Comparison of ENCODE assay signal across 9 cellular contexts in the genomic region with DNA sequence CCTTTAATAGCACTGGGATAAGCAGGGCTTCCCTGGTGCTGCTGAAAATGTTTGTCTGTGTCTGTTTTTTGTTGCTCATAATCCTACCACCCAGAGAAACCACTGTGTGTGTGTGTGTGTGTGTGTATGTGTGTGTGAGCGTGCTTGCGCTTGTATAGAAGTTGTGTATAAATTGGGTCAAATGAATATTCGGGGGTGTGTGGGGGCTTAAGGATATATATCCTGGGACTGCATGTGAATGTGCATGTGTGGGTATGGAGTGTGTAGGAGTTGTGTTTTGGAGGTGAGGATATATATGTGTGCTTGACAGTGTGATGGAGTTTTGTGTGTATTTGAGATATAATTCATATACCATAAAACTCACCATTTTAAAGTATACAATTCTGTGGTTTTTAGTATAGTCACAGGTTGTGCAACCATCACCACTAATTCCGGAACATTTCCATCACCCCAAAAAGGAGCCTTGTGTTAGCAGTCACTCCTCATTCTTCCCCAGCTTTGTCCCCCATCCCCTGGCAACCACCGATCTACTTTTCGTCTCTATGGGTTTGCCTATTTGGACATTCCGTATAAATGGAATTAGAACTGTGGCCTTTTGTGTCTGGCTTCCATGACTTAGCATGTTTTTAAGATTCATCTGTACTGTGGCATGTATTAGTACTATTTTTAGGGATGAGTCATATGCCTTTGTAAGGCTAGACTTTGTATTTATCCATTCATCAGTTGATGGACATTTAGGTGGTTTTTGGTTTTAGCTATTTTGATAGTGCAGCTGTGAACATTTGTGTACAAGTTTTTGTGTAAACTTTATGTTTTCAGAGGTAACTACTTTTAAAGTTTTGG. TPM values are rescaled to one million over a fixed set of nuclear protein-coding genes. Genes with fewer than 3 reads are reported as not detected.
DNase-seq lines count a peak whose midpoint lies in the region; ATAC-seq, FAIRE-seq and TF ChIP-seq lines count a peak whose summit lies in the region.
"Had no signal": no experiment of that assay in that cellular context is flagged by ENCODE, and none has a peak within 500 bp of the region (broad histone marks: within the 10 kb centered on the region; RNA-seq: fewer than 3 reads in every experiment).

No MANE protein-coding gene starts in this region.

- CTCF ChIA-PET in A549 (lab: Yijun Ruan, JAX): interaction anchor here (1.3 kb wide), 4 partner anchors 31 to 248 kb away, joined by 3 to 4 read pairs (median 3); no protein-coding TSS in a partner anchor

- H3K36me3 Mint-ChIP-seq in brain: peaks cover 23% of the 10 kb centered on the region
- H3K36me3 Mint-ChIP-seq in natural killer cell: no peaks in the 10 kb centered on the region

- 93% methylated on average over 7 of the region's 7 CpGs for WGBS in A549 (ENCODE audit: missing lambda C conversion rate)

- H3K4me3 ChIP-seq in A549: no peak overlapping the region

- no peak for TF ChIP-seq POLR2A in A549 (IDR thresholded peaks at IDR 0.05; ENCODE audit: low read length)

- no peak overlapping the region for H3K27ac ChIP-seq in A549

- intact Hi-C loops in natural killer cell (cut with micrococcal nuclease): no loop called here

- peak overlapping the region in 2 of 5 experiments; percentile 17 to 62 for H3K4me3 Mint-ChIP-seq in brain
- H3K4me3 Mint-ChIP-seq in natural killer cell: no peak overlapping the region

- DNase-seq in A549 (ENCODE audit: low read depth in 1 of 2, low spot score in 1 of 2) (peak in 1 of 2 experiments; percentile 14), HS-27A (ENCODE audit: low read depth) (peak; percentile 14), lung microvascular endothelial cell (ENCODE audit: low read depth in 2 of 2) (peak; percentile 31 to 68), natural killer cell (no peak)
- DNase-seq: NCI-H1694 treated with DMSO at 0.1 percent for 48 hours had no signal

- no peak for FAIRE-seq in A549 (lab: Jason Lieb, UNC)

- peaks cover 58% of the 10 kb centered on the region for H3K4me1 Mint-ChIP-seq in brain
- H3K4me1 Mint-ChIP-seq in natural killer cell: peaks cover 0 to 10% of the 10 kb centered on the region in 2 donors

- TF ChIP-seq CTCF in A549 (IDR thresholded peaks at IDR 0.05) (no peak), brain (conservative IDR thresholded peaks at IDR 0.05) (no peak), natural killer cell (IDR thresholded peaks at IDR 0.05) (no peak)

- POLR2A ChIA-PET in A549 (lab: Yijun Ruan, JAX): no interaction called here

- 0 out of 3 replicates have a peak overlapping the region, but pooled peaks have one; percentile 16 for H3K4me2 ChIP-seq in A549

- no peak for TF ChIP-seq EP300 in A549 (IDR thresholded peaks at IDR 0.05)

- H3K9me3 Mint-ChIP-seq in brain (no peaks in the 10 kb centered on the region), natural killer cell (no peaks in the 10 kb centered on the region)

- TF ChIP-seq RAD21 in A549 (conservative IDR thresholded peaks at IDR 0.05 in 1 of 2, IDR thresholded peaks at IDR 0.05 in 1 of 2): no peak

- H3K27ac Mint-ChIP-seq in brain: peak overlapping the region in 4 of 5 experiments; percentile 1 to 93 (median 80)
- no peak overlapping the region for H3K27ac Mint-ChIP-seq in natural killer cell

- no peaks in the 10 kb centered on the region for H3K27me3 Mint-ChIP-seq in brain
- no peaks in the 10 kb centered on the region for H3K27me3 Mint-ChIP-seq in natural killer cell (ENCODE audit: low read depth in 2 of 2)

- H3K9me3 ChIP-seq in A549: no peaks in the 10 kb centered on the region

- peak in 1 of 2 experiments; percentile 51; a peak in 2 of 6 replicates for ATAC-seq in A549
- ATAC-seq in GM21786 (IDR thresholded peaks at IDR 0.05; ENCODE audit: unreplicated experiment): no peak
- ATAC-seq in HG03342 (IDR thresholded peaks at IDR 0.05; ENCODE audit: unreplicated experiment): no peak
- no peak for ATAC-seq in HG03565 (IDR thresholded peaks at IDR 0.05; ENCODE audit: unreplicated experiment)
- ATAC-seq in natural killer cell: no peak

- peaks cover 8% of the 10 kb centered on the region; the same call in 1 of the 3 replicates for H3K4me1 ChIP-seq in A549

TF ChIP-seq in A549, 52 proteins besides CTCF, POLR2A, EP300 and RAD21 (continues in another document):
- no peak for TF ChIP-seq CHD4 (IDR thresholded peaks at IDR 0.05; ENCODE audit: borderline replicate concordance)
- TF ChIP-seq RFX5 (IDR thresholded peaks at IDR 0.05): no peak
- no peak for TF ChIP-seq HEYL (CRISPR knock-in tag; IDR thresholded peaks at IDR 0.05)
- TF ChIP-seq RCOR1 (IDR thresholded peaks at IDR 0.05; ENCODE audit: low read depth, low read length): no peak
- TF ChIP-seq, protein P1, sequence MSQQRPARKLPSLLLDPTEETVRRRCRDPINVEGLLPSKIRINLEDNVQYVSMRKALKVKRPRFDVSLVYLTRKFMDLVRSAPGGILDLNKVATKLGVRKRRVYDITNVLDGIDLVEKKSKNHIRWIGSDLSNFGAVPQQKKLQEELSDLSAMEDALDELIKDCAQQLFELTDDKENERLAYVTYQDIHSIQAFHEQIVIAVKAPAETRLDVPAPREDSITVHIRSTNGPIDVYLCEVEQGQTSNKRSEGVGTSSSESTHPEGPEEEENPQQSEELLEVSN (IDR thresholded peaks at IDR 0.05; ENCODE audit: borderline replicate concordance, low read depth): no peak
- TF ChIP-seq, protein P2, sequence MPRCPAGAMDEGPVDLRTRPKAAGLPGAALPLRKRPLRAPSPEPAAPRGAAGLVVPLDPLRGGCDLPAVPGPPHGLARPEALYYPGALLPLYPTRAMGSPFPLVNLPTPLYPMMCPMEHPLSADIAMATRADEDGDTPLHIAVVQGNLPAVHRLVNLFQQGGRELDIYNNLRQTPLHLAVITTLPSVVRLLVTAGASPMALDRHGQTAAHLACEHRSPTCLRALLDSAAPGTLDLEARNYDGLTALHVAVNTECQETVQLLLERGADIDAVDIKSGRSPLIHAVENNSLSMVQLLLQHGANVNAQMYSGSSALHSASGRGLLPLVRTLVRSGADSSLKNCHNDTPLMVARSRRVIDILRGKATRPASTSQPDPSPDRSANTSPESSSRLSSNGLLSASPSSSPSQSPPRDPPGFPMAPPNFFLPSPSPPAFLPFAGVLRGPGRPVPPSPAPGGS (IDR thresholded peaks at IDR 0.05): no peak
- no peak for TF ChIP-seq JUN (IDR thresholded peaks at IDR 0.05)
- no peak for TF ChIP-seq NPAS2 (CRISPR knock-in tag; IDR thresholded peaks at IDR 0.05; ENCODE audit: borderline replicate concordance)
- TF ChIP-seq CBX2 (IDR thresholded peaks at IDR 0.05; ENCODE audit: borderline replicate concordance, low read depth): no peak
- TF ChIP-seq, protein P3, sequence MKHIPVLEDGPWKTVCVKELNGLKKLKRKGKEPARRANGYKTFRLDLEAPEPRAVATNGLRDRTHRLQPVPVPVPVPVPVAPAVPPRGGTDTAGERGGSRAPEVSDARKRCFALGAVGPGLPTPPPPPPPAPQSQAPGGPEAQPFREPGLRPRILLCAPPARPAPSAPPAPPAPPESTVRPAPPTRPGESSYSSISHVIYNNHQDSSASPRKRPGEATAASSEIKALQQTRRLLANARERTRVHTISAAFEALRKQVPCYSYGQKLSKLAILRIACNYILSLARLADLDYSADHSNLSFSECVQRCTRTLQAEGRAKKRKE (CRISPR knock-in tag; IDR thresholded peaks at IDR 0.05; ENCODE audit: low read depth): no peak
- no peak for TF ChIP-seq EHMT2 (IDR thresholded peaks at IDR 0.05; ENCODE audit: low read depth)
- no peak for TF ChIP-seq KDM5A (IDR thresholded peaks at IDR 0.05)
- TF ChIP-seq BHLHE40 (IDR thresholded peaks at IDR 0.05; ENCODE audit: low read depth, low read length): no peak
- peak; percentile 9 for TF ChIP-seq MAFK (IDR thresholded peaks at IDR 0.05; ENCODE audit: partially characterized antibody)
- TF ChIP-seq, protein P4, sequence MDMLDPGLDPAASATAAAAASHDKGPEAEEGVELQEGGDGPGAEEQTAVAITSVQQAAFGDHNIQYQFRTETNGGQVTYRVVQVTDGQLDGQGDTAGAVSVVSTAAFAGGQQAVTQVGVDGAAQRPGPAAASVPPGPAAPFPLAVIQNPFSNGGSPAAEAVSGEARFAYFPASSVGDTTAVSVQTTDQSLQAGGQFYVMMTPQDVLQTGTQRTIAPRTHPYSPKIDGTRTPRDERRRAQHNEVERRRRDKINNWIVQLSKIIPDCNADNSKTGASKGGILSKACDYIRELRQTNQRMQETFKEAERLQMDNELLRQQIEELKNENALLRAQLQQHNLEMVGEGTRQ (IDR thresholded peaks at IDR 0.05): no peak
- no peak for TF ChIP-seq RNF2 (IDR thresholded peaks at IDR 0.05; ENCODE audit: borderline replicate concordance, low read depth)
- 0 out of 2 replicates have a peak, but pooled peaks have one; percentile 14 for TF ChIP-seq NFE2L2 (conservative IDR thresholded peaks at IDR 0.05; ENCODE audit: low read length)

RNA-seq across cellular contexts. Expression of a gene that starts 25.6 kb away (rescaled TPM):
- polyA plus RNA-seq in A549 (2011; rRNA removed): 56.9 and 62.2 TPM in 2 replicates
- polyA plus RNA-seq in A549 (2012; cell fraction: cytosol; rRNA removed): 26.2 and 35.0 TPM in 2 replicates
- 74.3 and 74.7 TPM in 2 replicates for polyA plus RNA-seq in A549 (2012; cell fraction: nucleus; rRNA removed)
- polyA plus RNA-seq in A549 (2017; fragmentation: RNase III; extraction: RNeasy Plus Mini Kit Qiagen cat#74134 plus additional on column Dnase treatment): 26.3 to 27.8 TPM (median 26.5 TPM) in 3 replicates
- 27.0 and 30.7 TPM in 2 replicates for polyA minus RNA-seq in A549 (2011; rRNA and poly(A)+ RNA removed)
- polyA plus RNA-seq in brain (ENCODE audit: insufficient read depth, low read depth, low replicate concordance): 27.9 TPM
- total RNA-seq in lung microvascular endothelial cell: 7.0 and 9.7 TPM in 2 replicates
- total RNA-seq in natural killer cell: 1 to 10 TPM; 4.3 to 6.6 (median 5.2) TPM

RNA-seq across cellular contexts. Expression of a gene that starts 49.4 kb away (rescaled TPM):
- polyA plus RNA-seq in A549 (2011; rRNA removed): 1.1 TPM in 2 replicates
- 0.69 and 0.71 TPM in 2 replicates for polyA plus RNA-seq in A549 (2012; cell fraction: cytosol; rRNA removed)
- polyA plus RNA-seq in A549 (2012; cell fraction: nucleus; rRNA removed): 0.40 and 1.2 TPM in 2 replicates
- 0.20 to 0.46 TPM (median 0.34 TPM) in 3 replicates for polyA plus RNA-seq in A549 (2017; fragmentation: RNase III; extraction: RNeasy Plus Mini Kit Qiagen cat#74134 plus additional on column Dnase treatment)
- 0.62 and 0.73 TPM in 2 replicates for polyA minus RNA-seq in A549 (2011; rRNA and poly(A)+ RNA removed)
- 7.7 TPM for polyA plus RNA-seq in brain (ENCODE audit: insufficient read depth, low read depth, low replicate concordance)
- total RNA-seq in lung microvascular endothelial cell: 2.2 and 5.0 TPM in 2 replicates
- 10 to 100 TPM; 12.5 to 18.4 (median 18.0) TPM for total RNA-seq in natural killer cell

RNA-seq across cellular contexts. Expression of a gene that starts 56.4 kb away (rescaled TPM):
- 27.1 and 30.3 TPM in 2 replicates for polyA plus RNA-seq in A549 (2011; rRNA removed)
- polyA plus RNA-seq in A549 (2012; cell fraction: cytosol; rRNA removed): 7.9 and 10.0 TPM in 2 replicates
- polyA plus RNA-seq in A549 (2012; cell fraction: nucleus; rRNA removed): 4.8 and 6.7 TPM in 2 replicates
- 13.8 to 15.1 TPM (median 14.7 TPM) in 3 replicates for polyA plus RNA-seq in A549 (2017; fragmentation: RNase III; extraction: RNeasy Plus Mini Kit Qiagen cat#74134 plus additional on column Dnase treatment)
- 32.6 and 34.4 TPM in 2 replicates for polyA minus RNA-seq in A549 (2011; rRNA and poly(A)+ RNA removed)
- 4.3 TPM for polyA plus RNA-seq in brain (ENCODE audit: insufficient read depth, low read depth, low replicate concordance)
- total RNA-seq in lung microvascular endothelial cell: 5.7 and 8.3 TPM in 2 replicates
- 10 to 100 TPM; 44.0 to 52.7 (median 48.0) TPM for total RNA-seq in natural killer cell

Comparison
In these comparisons a context has a peak if more than half of its experiments do, and no peak if none do; other contexts are left out.
1. H3K27ac Mint-ChIP-seq: peak in brain (4 of 5); none in natural killer cell (0 of 2).